Comparison of ENCODE assay signal across 21 cellular contexts in the genomic region with DNA sequence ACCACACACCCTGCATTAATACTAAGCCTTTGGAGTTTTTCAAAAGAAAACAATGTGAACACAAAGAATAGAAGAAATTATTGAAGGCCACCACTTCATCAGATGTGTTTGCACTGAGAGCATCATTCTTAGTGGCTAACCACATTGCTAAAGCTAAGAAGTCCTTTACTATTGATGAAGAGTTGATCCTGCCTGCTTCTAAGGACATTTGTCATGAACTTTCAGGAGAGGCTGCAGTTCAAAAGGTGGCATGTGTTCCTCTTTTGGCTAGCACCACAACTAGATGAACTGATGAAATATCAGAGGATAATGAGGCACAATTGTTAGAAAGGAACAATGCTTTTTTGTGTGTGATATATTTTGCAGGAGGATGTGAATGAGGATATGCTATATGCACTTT.
"Had no signal": no experiment of that assay in that cellular context is flagged by ENCODE, and none has a peak within 500 bp of the region (broad histone marks: within the 10 kb centered on the region; RNA-seq: fewer than 3 reads in every experiment).

No MANE protein-coding gene starts in this region.

- H3K9me3 Mint-ChIP-seq: activated CD8-positive, alpha-beta T cell treated with anti-CD3 and anti-CD28 coated beads for 36 hours; T-helper 1 cell treated with Interleukin-12 subunit alpha and Interleukin-12 subunit beta and Interleukin-4 antibody, amounts not matched to agents 30 μg/mL and 1 μg/mL, for 36 hours had no signal

- ATAC-seq: activated CD4-positive, CD25-positive, alpha-beta regulatory T cell treated with anti-CD3 and anti-CD28 coated beads, Interleukin-2, amount 50 U/mL, for 24 hours; activated CD8-positive, alpha-beta T cell treated with anti-CD3 and anti-CD28 coated beads for 36 hours; Right ventricle myocardium inferior had no signal

- H3K27ac ChIP-seq: SK-N-MC had no signal

- H3K4me3 ChIP-seq: SK-N-MC had no signal

- H3K4me3 Mint-ChIP-seq: activated CD8-positive, alpha-beta T cell treated with anti-CD3 and anti-CD28 coated beads for 36 hours; activated naive CD8-positive, alpha-beta T cell; activated T-cell treated with anti-CD3 and anti-CD28 coated beads, Interleukin-2, amount 50 U/mL, for 24 hours had no signal

- DNase-seq: activated CD4-positive, alpha-beta T cell treated with anti-CD3 and anti-CD28 coated beads for 4 hours; activated CD8-positive, alpha-beta T cell treated with anti-CD3 and anti-CD28 coated beads for 36 hours; activated effector memory CD4-positive, alpha-beta T cell treated with anti-CD3 and anti-CD28 coated beads, Interleukin-2, amount 50 U/mL, for 16 hours; activated naive CD4-positive, alpha-beta T cell treated with Interleukin-2 at 50 U/mL for 16 hours; activated T-cell treated with anti-CD3 and anti-CD28 coated beads, Interleukin-2, amount 50 U/mL, for 24 hours; amygdala; caudate nucleus; MM.1S; NCI-H1105; NCI-H1436; NCI-H1694 treated with DMSO at 0.1 percent for 48 hours; NCI-H2029 treated with DMSO at 0.1 percent for 48 hours; NCI-H345; NCI-H510A; NCI-H526 treated with DMSO at 0.1 percent for 48 hours; NCI-H82 had no signal

- H3K27ac Mint-ChIP-seq: activated CD8-positive, alpha-beta T cell treated with anti-CD3 and anti-CD28 coated beads for 36 hours; activated naive CD8-positive, alpha-beta T cell; activated T-cell treated with anti-CD3 and anti-CD28 coated beads, Interleukin-2, amount 50 U/mL, for 24 hours; T-helper 1 cell treated with Interleukin-12 subunit alpha and Interleukin-12 subunit beta and Interleukin-4 antibody, amounts not matched to agents 30 μg/mL and 1 μg/mL, for 36 hours had no signal
